Comparison of ENCODE assay signal across 8 cellular contexts in the genomic region with DNA sequence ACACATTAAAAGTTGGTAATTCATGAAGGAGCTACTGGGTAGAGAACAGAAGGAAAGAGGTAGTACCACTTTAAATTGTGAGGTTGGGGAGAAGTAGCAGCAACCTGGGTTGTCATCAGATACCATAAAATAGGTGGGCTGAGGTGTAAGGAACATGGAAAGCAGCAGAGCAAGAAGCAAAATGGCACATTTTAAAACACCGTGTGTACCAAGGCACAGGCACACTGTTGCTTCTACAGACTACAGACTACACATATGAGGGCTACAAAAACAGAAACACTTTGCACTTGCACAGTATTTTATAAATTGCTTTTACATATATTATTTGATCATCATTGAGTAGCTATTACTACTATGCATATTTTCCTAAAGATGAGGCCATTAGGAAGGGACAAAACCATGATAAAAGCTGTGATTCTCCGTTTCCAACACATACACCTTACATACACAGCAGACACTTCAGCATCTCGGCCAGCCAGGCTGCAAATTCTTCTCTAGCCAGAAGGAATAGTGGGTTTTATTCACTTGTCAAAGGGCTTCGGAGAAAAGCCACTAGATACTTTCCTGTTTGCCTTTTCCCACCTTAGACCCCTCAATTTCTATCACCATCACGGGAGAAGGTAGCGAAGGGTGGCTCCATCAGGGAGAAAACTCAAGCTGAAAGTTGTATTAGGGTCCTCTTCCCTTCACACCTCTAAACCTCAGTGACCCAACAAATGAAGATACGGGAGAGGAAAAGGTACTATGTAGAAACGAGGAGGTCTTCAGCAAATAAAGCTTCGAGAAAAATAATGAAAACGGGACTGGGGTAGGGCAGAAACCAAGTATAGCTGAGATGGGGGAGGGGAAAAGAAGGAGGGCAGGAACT. TPM values are rescaled to one million over a fixed set of nuclear protein-coding genes. Genes with fewer than 3 reads are reported as not detected.
DNase-seq lines count a peak whose midpoint lies in the region; ATAC-seq and TF ChIP-seq lines count a peak whose summit lies in the region.

No MANE protein-coding gene starts in this region.

- H3K36me3 Mint-ChIP-seq in neural progenitor cell, result peaks cover 8% of the 10 kb centered on the region

- H3K36me3 ChIP-seq in OCI-LY3 (replicated peaks; ENCODE audit: low read depth, low read length), result peaks cover 9% of the 10 kb centered on the region
- no peaks in the 10 kb centered on the region for H3K36me3 ChIP-seq in ectodermal cell (ENCODE audit: control insufficient read depth, insufficient read depth, low read length)
- H3K36me3 ChIP-seq in neural progenitor cell, result peaks cover 6% of the 10 kb centered on the region

- H3K9ac ChIP-seq in OCI-LY3 (ENCODE audit: low read length), result peak overlapping the region; percentile 97
- peak overlapping the region; percentile 86 for H3K9ac ChIP-seq in neural progenitor cell

- H4K20me1 ChIP-seq in OCI-LY3 (ENCODE audit: insufficient read depth, low read length) (no peaks in the 10 kb centered on the region; the same call in 1 of the 2 replicates), neural progenitor cell (ENCODE audit: low read depth) (peaks cover 54% of the 10 kb centered on the region)

- H3K27ac Mint-ChIP-seq in neural progenitor cell, result peak overlapping the region; percentile 74

- H3K9me3 ChIP-seq in OCI-LY3 (ENCODE audit: insufficient read depth, low read length), result peaks cover 4% of the 10 kb centered on the region; the same call in 1 of the 2 replicates
- H3K9me3 ChIP-seq in ectodermal cell (ENCODE audit: control insufficient read depth, low read length), result no peaks in the 10 kb centered on the region
- H3K9me3 ChIP-seq in neural progenitor cell (ENCODE audit: low read depth), result no peaks in the 10 kb centered on the region

- 0 out of 2 replicates have a peak overlapping the region, but pooled peaks have one; percentile 16 for H2AFZ ChIP-seq in OCI-LY3 (ENCODE audit: low read depth, low read length)
- peak overlapping the region; percentile 86 for H2AFZ ChIP-seq in neural progenitor cell (replicated peaks)

- peak overlapping the region; percentile 95 for H3K27ac ChIP-seq in OCI-LY3 (ENCODE audit: low read length)
- H3K27ac ChIP-seq in ectodermal cell (ENCODE audit: insufficient read depth, low read depth, low read length, poor library complexity, severe bottlenecking), result no peak overlapping the region
- H3K27ac ChIP-seq in neural progenitor cell, result peak overlapping the region; percentile 93

- H3K9me3 Mint-ChIP-seq in neural progenitor cell, result no peaks in the 10 kb centered on the region

- H3K4me3 ChIP-seq in OCI-LY3 (ENCODE audit: low read length) (peak overlapping the region; percentile 91), ectodermal cell (ENCODE audit: insufficient read depth, low read depth, low read length) (peak overlapping the region; percentile 100), neural progenitor cell (peak overlapping the region; percentile 94)

- H3K4me1 Mint-ChIP-seq in neural progenitor cell, result peaks cover 30% of the 10 kb centered on the region

- H3K27me3 ChIP-seq in OCI-LY3 (ENCODE audit: low read depth, low read length) (no peaks in the 10 kb centered on the region), ectodermal cell (ENCODE audit: control insufficient read depth, insufficient read depth, low read length, poor library complexity, severe bottlenecking) (peaks cover under 1% of the 10 kb centered on the region), neural progenitor cell (peaks cover under 1% of the 10 kb centered on the region)

- DNase-seq in neural progenitor cell (ENCODE audit: low spot score) (no peak), NCI-H1930 (lab: John Stamatoyannopoulos, UW) (no peak), SIG-M5 treated with dmso at 0.1 percent for 504 hours (lab: John Stamatoyannopoulos, UW; ENCODE audit: unreplicated experiment) (no peak)
- no peak for DNase-seq in stimulated activated naive CD4-positive, alpha-beta T cell treated with Interleukin-2 at 50 U/mL for 16 hours (lab: John Stamatoyannopoulos, UW)

- H3K27me3 Mint-ChIP-seq in neural progenitor cell (ENCODE audit: insufficient read depth, low read depth), result peaks cover 2% of the 10 kb centered on the region

- H3K4me1 ChIP-seq in OCI-LY3 (ENCODE audit: low read length) (peaks cover 35% of the 10 kb centered on the region), ectodermal cell (ENCODE audit: control insufficient read depth, insufficient read depth, low read length) (peaks cover 13% of the 10 kb centered on the region), neural progenitor cell (peaks cover 9% of the 10 kb centered on the region)

- no peak for TF ChIP-seq CTCF in OCI-LY3 (IDR thresholded peaks at IDR 0.05; ENCODE audit: low read depth, low read length)
- TF ChIP-seq CTCF in neural progenitor cell (IDR thresholded peaks at IDR 0.05), result no peak

- peak; percentile 4 for ATAC-seq in GM21529 (IDR thresholded peaks at IDR 0.05; ENCODE audit: unreplicated experiment)
- no peak for ATAC-seq in GM18520 (IDR thresholded peaks at IDR 0.05; ENCODE audit: unreplicated experiment)

- 21 to 22% methylated on average over 10 of the region's 10 CpGs for WGBS in ectodermal cell, 2 experiments

- peaks cover 64% of the 10 kb centered on the region for H3F3A ChIP-seq in neural progenitor cell (ENCODE audit: low read depth)

- H3K79me2 ChIP-seq in OCI-LY3 (ENCODE audit: low read length) (peaks cover 68% of the 10 kb centered on the region), neural progenitor cell (ENCODE audit: low read depth) (peaks cover 69% of the 10 kb centered on the region)

- H3K4me2 ChIP-seq in OCI-LY3 (ENCODE audit: low read length) (peak overlapping the region; percentile 96), neural progenitor cell (peak overlapping the region; percentile 97)

- peak overlapping the region; percentile 99 for H3K4me3 Mint-ChIP-seq in neural progenitor cell

RNA-seq across cellular contexts. Expression of gene PYM1, which starts 1.6 kb away (rescaled TPM):
- polyA plus RNA-seq in ectodermal cell (2013, experiment 1 of 4), result 67.2 TPM
- 64.0 TPM for polyA plus RNA-seq in ectodermal cell (2013, experiment 2 of 4)
- polyA plus RNA-seq in ectodermal cell (2013, experiment 3 of 4), result 49.3 TPM
- polyA plus RNA-seq in ectodermal cell (2013, experiment 4 of 4), result 57.8 TPM
- total RNA-seq in neural progenitor cell (ENCODE audit: low replicate concordance), result 44.6 and 72.5 TPM in 2 replicates

RNA-seq across cellular contexts. Expression of gene DGKA, which starts 4.9 kb away (rescaled TPM):
- 21.2 TPM for polyA plus RNA-seq in ectodermal cell (2013, experiment 1 of 4)
- polyA plus RNA-seq in ectodermal cell (2013, experiment 2 of 4), result 18.2 TPM
- 13.2 TPM for polyA plus RNA-seq in ectodermal cell (2013, experiment 3 of 4)
- 22.4 TPM for polyA plus RNA-seq in ectodermal cell (2013, experiment 4 of 4)
- total RNA-seq in neural progenitor cell (ENCODE audit: low replicate concordance), result 24.1 and 27.0 TPM in 2 replicates

RNA-seq across cellular contexts. Expression of gene PMEL, which starts 39.7 kb away (rescaled TPM):
- 314 TPM for polyA plus RNA-seq in ectodermal cell (2013, experiment 1 of 4)
- 354 TPM for polyA plus RNA-seq in ectodermal cell (2013, experiment 2 of 4)
- 220 TPM for polyA plus RNA-seq in ectodermal cell (2013, experiment 3 of 4)
- 241 TPM for polyA plus RNA-seq in ectodermal cell (2013, experiment 4 of 4)
- total RNA-seq in neural progenitor cell (ENCODE audit: low replicate concordance), result 207 and 301 TPM in 2 replicates

RNA-seq across cellular contexts. Expression of gene CDK2, which starts 40.5 kb away (rescaled TPM):
- 65.8 TPM for polyA plus RNA-seq in ectodermal cell (2013, experiment 1 of 4)
- 54.3 TPM for polyA plus RNA-seq in ectodermal cell (2013, experiment 2 of 4)
- polyA plus RNA-seq in ectodermal cell (2013, experiment 3 of 4), result 61.2 TPM
- polyA plus RNA-seq in ectodermal cell (2013, experiment 4 of 4), result 62.9 TPM
- total RNA-seq in neural progenitor cell (ENCODE audit: low replicate concordance), result 46.5 and 52.2 TPM in 2 replicates

RNA-seq across cellular contexts. Expression of gene RAB5B, which starts 47.8 kb away (rescaled TPM):
- 87.9 TPM for polyA plus RNA-seq in ectodermal cell (2013, experiment 1 of 4)
- 87.3 TPM for polyA plus RNA-seq in ectodermal cell (2013, experiment 2 of 4)
- 62.6 TPM for polyA plus RNA-seq in ectodermal cell (2013, experiment 3 of 4)
- 74.3 TPM for polyA plus RNA-seq in ectodermal cell (2013, experiment 4 of 4)
- total RNA-seq in neural progenitor cell (ENCODE audit: low replicate concordance), result 62.9 and 64.5 TPM in 2 replicates
